ENCODE assay signal across 19 cellular contexts in genomic region chr13:112796190-112796915, GRCh38.
DNase-seq lines count a peak whose midpoint lies in the region; ATAC-seq, FAIRE-seq and TF ChIP-seq lines count a peak whose summit lies in the region.
"Had no signal": no experiment of that assay in that cellular context is flagged by ENCODE, and none has a peak within 500 bp of the region (broad histone marks: within the 10 kb centered on the region; RNA-seq: fewer than 3 reads in every experiment).

No MANE protein-coding gene starts in this region.

- no peak overlapping the region for H2AFZ ChIP-seq in HepG2 (ENCODE audit: low read length)
- no peak overlapping the region for H2AFZ ChIP-seq in osteoblast (ENCODE audit: low read length)

- POLR2A ChIA-PET in HepG2 (lab: Yijun Ruan, JAX) (no interaction called here), A673 (lab: Charles Lee; ENCODE audit: low non-redundant PET) (no interaction called here)

- in situ Hi-C loops in HepG2 (cut with HindIII; ENCODE audit: extremely low pct_ligation_motif_present, low pct_unique_long_range_greater_than_20kb), result no loop called here

- no peak overlapping the region for H3K9ac ChIP-seq in HepG2 (ENCODE audit: insufficient read depth, low read depth, low read length)
- H3K9ac ChIP-seq: BLaER1 treated with 17β-estradiol and CSF1 and Interleukin-3, amounts not matched to agents 10 nM and 100 nM; KMS-11 had no signal

- CTCF ChIA-PET in HepG2 (lab: Yijun Ruan, JAX; ENCODE audit: low intra/inter-chr PET ratio, low total read pairs) (no interaction called here), A673 (lab: Charles Lee) (no interaction called here)

- TF ChIP-seq CTCF in HepG2 (CRISPR knock-in tag; IDR thresholded peaks at IDR 0.05) (no peak), right lobe of liver (IDR thresholded peaks at IDR 0.05) (no peak), left ventricle myocardium inferior (IDR thresholded peaks at IDR 0.05; ENCODE audit: borderline replicate concordance) (no peak), osteoblast (IDR thresholded peaks at IDR 0.05; ENCODE audit: extremely low read depth, low read depth, low read length) (no peak), A673 (conservative IDR thresholded peaks at IDR 0.05; ENCODE audit: low read depth, low read length) (no peak), GM20000 (IDR thresholded peaks at IDR 0.05; ENCODE audit: extremely low read depth, missing control alignments) (no peak)

- H3K36me3 ChIP-seq in HepG2 (replicated peaks in 1 of 2; ENCODE audit: control insufficient read depth in 1 of 2, insufficient read depth in 2 of 2, low read length in 2 of 2) (peaks cover 13 to 51% of the 10 kb centered on the region in 2 experiments; a peak in 4 of 5 replicates), right lobe of liver (no peaks in the 10 kb centered on the region), left ventricle myocardium inferior (no peaks in the 10 kb centered on the region), osteoblast (ENCODE audit: insufficient read depth, low read length) (no peaks in the 10 kb centered on the region), A673 (ENCODE audit: insufficient read depth, low read length, poor library complexity, severe bottlenecking) (no peaks in the 10 kb centered on the region)

- 95% methylated on average over 9 of the region's 9 CpGs for WGBS in HepG2 (ENCODE audit: low lambda C conversion rate)
- 95% methylated on average over 9 of the region's 9 CpGs for WGBS in right lobe of liver (ENCODE audit: insufficient coverage, low coverage, low lambda C conversion rate, missing lambda C conversion rate)

- no peak for FAIRE-seq in HepG2 (lab: Jason Lieb, UNC)

- no peaks in the 10 kb centered on the region for H3K9me3 ChIP-seq in HepG2 (ENCODE audit: low read length)
- H3K9me3 ChIP-seq in right lobe of liver, result no peaks in the 10 kb centered on the region
- no peaks in the 10 kb centered on the region for H3K9me3 ChIP-seq in left ventricle myocardium inferior (replicated peaks)
- no peaks in the 10 kb centered on the region for H3K9me3 ChIP-seq in osteoblast (ENCODE audit: low read depth, low read length)
- H3K9me3 ChIP-seq in A673 (ENCODE audit: low read depth, low read length, poor library complexity, severe bottlenecking), result no peaks in the 10 kb centered on the region

- H3K27me3 ChIP-seq in HepG2 (ENCODE audit: control insufficient read depth in 1 of 2, insufficient read depth in 2 of 2, low read length in 2 of 2) (no peaks in the 10 kb centered on the region), right lobe of liver (no peaks in the 10 kb centered on the region), left ventricle myocardium inferior (ENCODE audit: low read depth) (no peaks in the 10 kb centered on the region), osteoblast (ENCODE audit: insufficient read depth, low read length) (no peaks in the 10 kb centered on the region), A673 (replicated peaks; ENCODE audit: insufficient read depth, low read depth, low read length, poor library complexity) (no peaks in the 10 kb centered on the region)
- H3K27me3 ChIP-seq: BLaER1 treated with 17β-estradiol and CSF1 and Interleukin-3, amounts not matched to agents 10 nM and 100 nM had no signal

- H3K79me2 ChIP-seq in HepG2 (ENCODE audit: insufficient read depth, low read length), result no peaks in the 10 kb centered on the region
- H3K79me2 ChIP-seq in osteoblast (ENCODE audit: insufficient read depth, low read length), result no peaks in the 10 kb centered on the region

- DNase-seq in HepG2 (ENCODE audit: low spot score) (no peak), right lobe of liver (no peak), left ventricle myocardium inferior (no peak), osteoblast (ENCODE audit: insufficient read length, low spot score, missing footprints) (peak; percentile 1), A673 (ENCODE audit: low spot score) (no peak), NCI-H82 treated with DMSO at 0.1 percent for 48 hours (lab: John Stamatoyannopoulos, UW; ENCODE audit: unreplicated experiment) (no peak), GM20000 (ENCODE audit: low spot score) (no peak)
- DNase-seq: Calu3, GF-D8, NCI-H1092 treated with DMSO at 0.1 percent for 48 hours, NCI-H146, NCI-H2029 treated with DMSO at 0.1 percent for 48 hours, NCI-H2171, NCI-H526 treated with DMSO at 0.1 percent for 48 hours had no signal

- H3K4me3 ChIP-seq in HepG2 (replicated peaks in 1 of 3; ENCODE audit: insufficient read depth in 1 of 3, low read depth in 2 of 3, low read length in 3 of 3), result no peak overlapping the region
- no peak overlapping the region for H3K4me3 ChIP-seq in right lobe of liver
- no peak overlapping the region for H3K4me3 ChIP-seq in left ventricle myocardium inferior
- no peak overlapping the region for H3K4me3 ChIP-seq in osteoblast (ENCODE audit: insufficient read depth, low read length)
- no peak overlapping the region for H3K4me3 ChIP-seq in A673 (ENCODE audit: low read depth, low read length, poor library complexity, severe bottlenecking)
- H3K4me3 ChIP-seq: BLaER1 treated with 17β-estradiol and CSF1 and Interleukin-3, amounts not matched to agents 10 nM and 100 nM had no signal

- intact Hi-C loops in HepG2 (cut with micrococcal nuclease; ENCODE audit: unreplicated experiment) (no loop called here), right lobe of liver (cut with DNase I) (no loop called here), left ventricle myocardium inferior (cut with micrococcal nuclease) (no loop called here), A673 (cut with micrococcal nuclease; ENCODE audit: unreplicated experiment) (no loop called here)

- ATAC-seq in HepG2 (no peak), right lobe of liver (no peak), GM21786 (IDR thresholded peaks at IDR 0.05; ENCODE audit: unreplicated experiment) (no peak)
- ATAC-seq: CD8-positive, alpha-beta T cell; Panc1 had no signal

- no peak for TF ChIP-seq RAD21 in HepG2 (CRISPR knock-in tag; IDR thresholded peaks at IDR 0.05)

- BruUV-seq in HepG2 (replicated peaks; lab: Mats Ljungman, UMichigan) (no TSS peak), A673 (replicated peaks; lab: Mats Ljungman, UMichigan) (no TSS peak)

- H3K4me2 ChIP-seq in HepG2 (ENCODE audit: low read depth, low read length) (no peak overlapping the region), osteoblast (ENCODE audit: insufficient read depth, low read length) (no peak overlapping the region)
- H3K4me2 ChIP-seq: BLaER1 treated with 17β-estradiol and CSF1 and Interleukin-3, amounts not matched to agents 10 nM and 100 nM; KMS-11 had no signal

- no peak for TF ChIP-seq POLR2A in HepG2 (IDR thresholded peaks at IDR 0.05; ENCODE audit: insufficient read depth in 1 of 2, low read depth in 2 of 2, low read length in 2 of 2)
- TF ChIP-seq POLR2A in right lobe of liver (IDR thresholded peaks at IDR 0.05), result no peak

- TF ChIP-seq EP300 in HepG2 (IDR thresholded peaks at IDR 0.05; ENCODE audit: low read depth in 2 of 2, low read length in 2 of 2) (no peak), HepG2 (CRISPR knock-in tag; IDR thresholded peaks at IDR 0.05; ENCODE audit: borderline replicate concordance) (no peak)

- H4K20me1 ChIP-seq in HepG2 (ENCODE audit: insufficient read depth, low read length) (no peaks in the 10 kb centered on the region), osteoblast (ENCODE audit: insufficient read depth, low read length) (no peaks in the 10 kb centered on the region)

- no peak overlapping the region for H3K27ac ChIP-seq in HepG2 (ENCODE audit: extremely low read length, insufficient read depth, low read length)
- H3K27ac ChIP-seq in right lobe of liver, result no peak overlapping the region
- H3K27ac ChIP-seq in left ventricle myocardium inferior (replicated peaks), result peak overlapping the region; percentile 36
- no peak overlapping the region for H3K27ac ChIP-seq in osteoblast (ENCODE audit: low read depth, low read length)
- no peak overlapping the region for H3K27ac ChIP-seq in A673 (ENCODE audit: low read depth, low read length, poor library complexity, severe bottlenecking)
- H3K27ac ChIP-seq: BLaER1 treated with 17β-estradiol and CSF1 and Interleukin-3, amounts not matched to agents 10 nM and 100 nM; KMS-11 had no signal

- H3K4me1 ChIP-seq in HepG2 (ENCODE audit: insufficient read depth, low read length) (peaks cover 16% of the 10 kb centered on the region; the same call in 1 of the 2 replicates), right lobe of liver (peaks cover 0 to 3% (median 0%) of the 10 kb centered on the region in 4 donors), left ventricle myocardium inferior (peaks cover 37% of the 10 kb centered on the region), osteoblast (ENCODE audit: insufficient read depth, low read length) (no peaks in the 10 kb centered on the region), A673 (ENCODE audit: insufficient read depth, low read length, poor library complexity, severe bottlenecking) (no peaks in the 10 kb centered on the region)

TF ChIP-seq in HepG2, 621 proteins besides CTCF, POLR2A, EP300 and RAD21:
- TF ChIP-seq ZNF12 (CRISPR knock-in tag; IDR thresholded peaks at IDR 0.05) (peak; percentile 94), ZNF816 (CRISPR knock-in tag; IDR thresholded peaks at IDR 0.05; ENCODE audit: borderline replicate concordance) (no peak)
